Comparison of ENCODE assay signal across 15 cellular contexts in the genomic region with DNA sequence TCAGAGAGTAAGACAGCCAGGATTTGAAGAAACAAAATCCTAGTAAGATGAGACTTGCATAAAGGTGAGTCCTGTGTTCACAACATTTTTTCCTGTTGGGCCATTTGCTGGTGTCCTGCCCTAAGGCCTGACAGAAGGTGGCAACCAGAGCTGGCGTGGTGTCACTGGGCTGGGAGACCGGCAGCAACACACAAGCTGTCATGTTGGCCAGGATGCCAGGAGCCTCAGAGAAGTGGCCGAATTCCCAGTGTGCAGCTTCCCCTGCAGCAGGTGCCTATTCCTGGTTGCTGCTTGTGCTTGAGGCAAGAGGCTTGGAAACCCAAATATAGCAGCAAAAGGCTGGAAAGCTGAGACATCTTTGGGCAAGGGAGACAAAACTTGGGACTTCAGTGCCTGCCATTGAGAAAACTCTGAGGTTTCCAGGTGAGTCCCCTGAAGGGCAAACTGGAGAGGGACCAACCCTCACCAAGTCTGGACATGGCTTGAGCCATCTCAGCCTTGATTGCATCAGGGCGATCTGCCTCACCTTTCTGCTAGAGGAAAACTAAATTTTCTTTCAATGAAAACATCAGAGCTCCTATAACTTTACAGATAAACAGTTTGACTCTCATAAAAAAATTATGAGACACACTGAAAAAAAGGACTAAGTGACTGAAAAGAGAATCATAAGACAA. TPM values are rescaled to one million over a fixed set of nuclear protein-coding genes. Genes with fewer than 3 reads are reported as not detected.
DNase-seq lines count a peak whose midpoint lies in the region; ATAC-seq and TF ChIP-seq lines count a peak whose summit lies in the region.
"Had no signal": no experiment of that assay in that cellular context is flagged by ENCODE, and none has a peak within 500 bp of the region (broad histone marks: within the 10 kb centered on the region; RNA-seq: fewer than 3 reads in every experiment).

No MANE protein-coding gene starts in this region.

- DNase-seq in activated naive CD8-positive, alpha-beta T cell treated with anti-CD3 and anti-CD28 coated beads, Interleukin-2, amount 10 ng/mL, durations not matched to agents 7 days and 5 days = peak; percentile 7
- no peak for DNase-seq in activated naive CD8-positive, alpha-beta T cell treated with anti-CD3 and anti-CD28 coated beads for 36 hours
- DNase-seq in chondrocyte (ENCODE audit: low spot score) (peak; percentile 49), myocyte (ENCODE audit: low read depth) (peak; percentile 59), superior temporal gyrus (ENCODE audit: extremely low spot score) (peak; percentile 25), GM20000 (ENCODE audit: low spot score) (no peak), NCI-H510A (lab: John Stamatoyannopoulos, UW) (no peak), LoVo (ENCODE audit: low spot score) (no peak)
- DNase-seq: COR-L47, H9, IMR-90, Kasumi-1, NCI-H1436, NCI-H748 treated with DMSO at 0.1 percent for 48 hours, PC-3 had no signal

- peaks cover 10% of the 10 kb centered on the region for H3K9me3 Mint-ChIP-seq in activated naive CD8-positive, alpha-beta T cell treated with anti-CD3 and anti-CD28 coated beads, Interleukin-2, amount 10 ng/mL, durations not matched to agents 7 days and 5 days
- H3K9me3 Mint-ChIP-seq in activated naive CD8-positive, alpha-beta T cell treated with anti-CD3 and anti-CD28 coated beads for 36 hours = peaks cover 2% of the 10 kb centered on the region
- peaks cover 12% of the 10 kb centered on the region for H3K9me3 Mint-ChIP-seq in chondrocyte (ENCODE audit: low read depth)

- H3K27ac Mint-ChIP-seq in activated naive CD8-positive, alpha-beta T cell treated with anti-CD3 and anti-CD28 coated beads, Interleukin-2, amount 10 ng/mL, durations not matched to agents 7 days and 5 days = no peak overlapping the region
- no peak overlapping the region for H3K27ac Mint-ChIP-seq in activated naive CD8-positive, alpha-beta T cell treated with anti-CD3 and anti-CD28 coated beads for 36 hours
- H3K27ac Mint-ChIP-seq in chondrocyte (ENCODE audit: unreplicated experiment) = no peak overlapping the region
- H3K27ac Mint-ChIP-seq: H9 had no signal

- H3K4me1 Mint-ChIP-seq in activated naive CD8-positive, alpha-beta T cell treated with anti-CD3 and anti-CD28 coated beads, Interleukin-2, amount 10 ng/mL, durations not matched to agents 7 days and 5 days = no peaks in the 10 kb centered on the region
- H3K4me1 Mint-ChIP-seq in activated naive CD8-positive, alpha-beta T cell treated with anti-CD3 and anti-CD28 coated beads for 36 hours = peaks cover 2% of the 10 kb centered on the region
- H3K4me1 Mint-ChIP-seq in chondrocyte (ENCODE audit: low read depth) = peaks cover 9% of the 10 kb centered on the region
- H3K4me1 Mint-ChIP-seq: H9 had no signal

- peaks cover 71% of the 10 kb centered on the region for H3K36me3 Mint-ChIP-seq in activated naive CD8-positive, alpha-beta T cell treated with anti-CD3 and anti-CD28 coated beads, Interleukin-2, amount 10 ng/mL, durations not matched to agents 7 days and 5 days
- peaks cover 61% of the 10 kb centered on the region for H3K36me3 Mint-ChIP-seq in activated naive CD8-positive, alpha-beta T cell treated with anti-CD3 and anti-CD28 coated beads for 36 hours
- peaks cover 27% of the 10 kb centered on the region for H3K36me3 Mint-ChIP-seq in chondrocyte (ENCODE audit: low read depth)

- POLR2A ChIA-PET in activated naive CD8-positive, alpha-beta T cell treated with anti-CD3 and anti-CD28 coated beads, Interleukin-2, amount 10 ng/mL, durations not matched to agents 7 days and 5 days (lab: Charles Lee) = no interaction called here

- no peak for ATAC-seq in activated naive CD8-positive, alpha-beta T cell treated with anti-CD3 and anti-CD28 coated beads, Interleukin-2, amount 10 ng/mL, durations not matched to agents 7 days and 5 days (ENCODE audit: low read depth)
- ATAC-seq: PC-3 had no signal

- TF ChIP-seq CTCF in chondrocyte (IDR thresholded peaks at IDR 0.05) = no peak
- TF ChIP-seq CTCF in GM20000 (IDR thresholded peaks at IDR 0.05; ENCODE audit: extremely low read depth, missing control alignments) = no peak

- H3K4me3 Mint-ChIP-seq in activated naive CD8-positive, alpha-beta T cell treated with anti-CD3 and anti-CD28 coated beads, Interleukin-2, amount 10 ng/mL, durations not matched to agents 7 days and 5 days = no peak overlapping the region
- no peak overlapping the region for H3K4me3 Mint-ChIP-seq in activated naive CD8-positive, alpha-beta T cell treated with anti-CD3 and anti-CD28 coated beads for 36 hours
- H3K4me3 Mint-ChIP-seq in chondrocyte (ENCODE audit: unreplicated experiment) = no peak overlapping the region
- H3K4me3 Mint-ChIP-seq: H9 had no signal

- H3K27me3 Mint-ChIP-seq in activated naive CD8-positive, alpha-beta T cell treated with anti-CD3 and anti-CD28 coated beads, Interleukin-2, amount 10 ng/mL, durations not matched to agents 7 days and 5 days = no peaks in the 10 kb centered on the region
- no peaks in the 10 kb centered on the region for H3K27me3 Mint-ChIP-seq in activated naive CD8-positive, alpha-beta T cell treated with anti-CD3 and anti-CD28 coated beads for 36 hours
- H3K27me3 Mint-ChIP-seq in chondrocyte (ENCODE audit: low read depth) = no peaks in the 10 kb centered on the region

RNA-seq across cellular contexts. Expression of a gene that starts 25.9 kb away (rescaled TPM):
- 10 to 100 TPM; 18.0 to 20.2 TPM for total RNA-seq in activated naive CD8-positive, alpha-beta T cell treated with anti-CD3 and anti-CD28 coated beads, Interleukin-2, amount 10 ng/mL, durations not matched to agents 7 days and 5 days
- 10 to 100 TPM; 14.5 to 15.2 TPM for total RNA-seq in activated naive CD8-positive, alpha-beta T cell treated with anti-CD3 and anti-CD28 coated beads for 36 hours
- total RNA-seq in chondrocyte (18.7 to 27.3 TPM (median 20.6 TPM) in 3 replicates), myocyte (23.4 and 24.5 TPM in 2 replicates)
- polyA plus RNA-seq in myocyte (2012) = 21.8 TPM

RNA-seq across cellular contexts. Expression of a gene that starts 26.1 kb away (rescaled TPM):
- 10 to 100 TPM; 40.3 to 41.0 TPM for total RNA-seq in activated naive CD8-positive, alpha-beta T cell treated with anti-CD3 and anti-CD28 coated beads, Interleukin-2, amount 10 ng/mL, durations not matched to agents 7 days and 5 days
- total RNA-seq in activated naive CD8-positive, alpha-beta T cell treated with anti-CD3 and anti-CD28 coated beads for 36 hours = 10 to 100 TPM; 32.6 to 34.8 TPM
- total RNA-seq in chondrocyte (44.3 to 117 TPM (median 49.9 TPM) in 3 replicates), myocyte (63.0 and 120 TPM in 2 replicates)
- 75.8 TPM for polyA plus RNA-seq in myocyte (2012)

RNA-seq across cellular contexts. Expression of a gene that starts 38.7 kb away (rescaled TPM):
- 10 to 100 TPM; 21.0 to 21.5 TPM for total RNA-seq in activated naive CD8-positive, alpha-beta T cell treated with anti-CD3 and anti-CD28 coated beads, Interleukin-2, amount 10 ng/mL, durations not matched to agents 7 days and 5 days
- 10 to 100 TPM; 20.6 to 20.7 TPM for total RNA-seq in activated naive CD8-positive, alpha-beta T cell treated with anti-CD3 and anti-CD28 coated beads for 36 hours
- 15.3 to 17.6 TPM (median 17.6 TPM) in 3 replicates for total RNA-seq in chondrocyte
- total RNA-seq in myocyte = 13.1 and 15.3 TPM in 2 replicates
- polyA plus RNA-seq in myocyte (2012) = 7.8 TPM

Comparison
In these comparisons a context has a peak if more than half of its experiments do, and no peak if none do; other contexts are left out.
1. DNase-seq: peak in activated naive CD8-positive, alpha-beta T cell treated with anti-CD3 and anti-CD28 coated beads, Interleukin-2, amount 10 ng/mL, durations not matched to agents 7 days and 5 days (single experiment), chondrocyte (single experiment), myocyte (single experiment) and superior temporal gyrus (single experiment); none in activated naive CD8-positive, alpha-beta T cell treated with anti-CD3 and anti-CD28 coated beads for 36 hours (single experiment), GM20000 (single experiment), NCI-H510A (single experiment) and LoVo (single experiment).